In the genomic region with DNA sequence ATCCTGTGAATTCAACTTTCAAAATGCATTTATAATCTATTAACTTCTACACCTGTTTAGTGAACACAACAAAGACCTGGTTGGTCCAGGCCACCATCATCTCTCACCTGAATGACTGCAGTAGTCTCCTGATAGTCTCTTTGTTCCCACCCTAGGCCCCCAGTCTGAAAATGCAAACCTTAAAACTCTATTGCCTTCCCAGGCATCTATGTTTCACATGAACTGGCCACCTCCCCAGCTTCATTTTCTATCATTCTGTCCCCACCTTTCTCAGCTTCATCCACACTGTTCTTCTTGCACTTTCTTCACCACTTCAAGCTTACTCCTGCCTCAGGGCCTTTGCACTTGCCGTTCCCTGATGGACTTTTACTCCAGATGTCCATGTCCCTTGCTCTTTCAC, we compare ENCODE assay signal across 7 cellular contexts. TPM values are rescaled to one million over a fixed set of nuclear protein-coding genes. Genes with fewer than 3 reads are reported as not detected.
"Had no signal": no experiment of that assay in that cellular context is flagged by ENCODE, and none has a peak within 500 bp of the region (broad histone marks: within the 10 kb centered on the region; RNA-seq: fewer than 3 reads in every experiment).

No MANE protein-coding gene starts in this region.

- H3K27ac ChIP-seq: HL-60 had no signal

- ATAC-seq: GM23338, HCT116, HepG2 had no signal

- H3K4me3 Mint-ChIP-seq: GM23338, IgD-negative memory B cell had no signal

- H3K27me3 Mint-ChIP-seq: IgD-negative memory B cell had no signal

- H3K9me3 ChIP-seq: HAP-1 had no signal

- H3K36me3 Mint-ChIP-seq: IgD-negative memory B cell had no signal

- H3K4me1 ChIP-seq: HAP-1 had no signal

- H3K27ac Mint-ChIP-seq: GM23338, IgD-negative memory B cell had no signal

- H3K4me3 ChIP-seq: GM23338, HAP-1 had no signal

- H3K36me3 ChIP-seq: HAP-1 had no signal

- H3K9me3 Mint-ChIP-seq: GM23338, IgD-negative memory B cell had no signal

- DNase-seq: KBM-7 had no signal

- H3K4me1 Mint-ChIP-seq: GM23338, IgD-negative memory B cell had no signal

RNA-seq across cellular contexts. Expression of gene CLSTN2, which starts 45.0 kb away (rescaled TPM):
- total RNA-seq: HepG2 had no signal
- polyA plus RNA-seq: HepG2, IgD-negative memory B cell had no signal
